Comparison of ENCODE assay signal across 9 cellular contexts in the genomic region with DNA sequence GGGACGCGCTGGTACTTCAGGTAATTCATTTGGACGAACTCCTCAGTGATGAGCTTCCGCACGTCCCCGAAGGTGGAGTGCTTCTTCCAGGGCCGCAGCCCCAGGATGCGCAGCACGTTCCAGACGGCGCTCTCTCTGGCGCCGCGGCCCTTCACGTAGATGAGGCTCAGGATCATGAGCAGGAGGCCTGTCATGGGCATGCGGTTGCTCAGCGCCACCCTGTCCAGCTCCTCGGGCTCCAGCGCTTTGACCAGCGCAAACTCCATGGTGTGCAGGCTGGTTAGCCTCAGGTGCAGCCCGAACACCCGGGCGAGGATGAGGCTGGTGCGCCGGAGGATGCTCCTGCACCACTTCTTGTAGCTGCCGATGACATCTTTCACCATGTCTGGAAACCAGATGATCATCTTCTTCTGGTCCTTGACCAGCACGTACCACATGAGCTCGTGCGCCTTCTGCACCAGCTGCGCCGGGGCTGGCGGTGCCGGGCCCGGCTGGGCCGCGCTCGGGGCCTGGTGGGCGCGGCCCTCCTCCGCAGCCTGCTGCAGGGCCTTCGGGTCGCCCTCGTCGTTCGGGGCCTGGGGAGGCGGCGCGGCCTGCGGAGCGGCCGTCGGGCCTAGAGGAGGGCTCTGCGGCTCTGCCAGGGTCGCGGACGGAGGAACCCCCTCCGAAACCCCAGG. TPM values are rescaled to one million over a fixed set of nuclear protein-coding genes. Genes with fewer than 3 reads are reported as not detected.
DNase-seq lines count a peak whose midpoint lies in the region; ATAC-seq and TF ChIP-seq lines count a peak whose summit lies in the region.
"Had no signal": no experiment of that assay in that cellular context is flagged by ENCODE, and none has a peak within 500 bp of the region (broad histone marks: within the 10 kb centered on the region; RNA-seq: fewer than 3 reads in every experiment).

No MANE protein-coding gene starts in this region.

- H3K9me3 ChIP-seq in HUES64 (ENCODE audit: insufficient read depth, low read depth, low read length): peaks cover 42% of the 10 kb centered on the region

- H3K36me3 ChIP-seq in HUES64 (ENCODE audit: insufficient read depth, low read length): no peaks in the 10 kb centered on the region

- TF ChIP-seq CTCF in dorsolateral prefrontal cortex (IDR thresholded peaks at IDR 0.05 in 54 of 56, conservative IDR thresholded peaks at IDR 0.05 in 2 of 56; ENCODE audit: low read depth in 1 of 56, partially characterized antibody in 56 of 56): no peak

- H3K4me1 ChIP-seq in HUES64 (ENCODE audit: insufficient read depth, low read length): no peaks in the 10 kb centered on the region; the same call in 1 of the 2 replicates

- ATAC-seq in stimulated activated memory B cell treated with anti-CD40 and anti-IgM and Interleukin-4, amounts not matched to agents 10 μg/mL and 1 μg/mL and 100 μg/mL, for 72 hours: peak; percentile 21
- ATAC-seq in HG03460 (IDR thresholded peaks at IDR 0.05; ENCODE audit: unreplicated experiment): no peak
- no peak for ATAC-seq in HG03196 (IDR thresholded peaks at IDR 0.05; ENCODE audit: unreplicated experiment)

- peak in 2 of 10 donors; percentile 30 to 44 for DNase-seq in dorsolateral prefrontal cortex
- peak; percentile 30 for DNase-seq in left kidney (ENCODE audit: low read depth, low spot score)
- DNase-seq in ecto neural progenitor cell (ENCODE audit: low spot score): no peak
- DNase-seq in NCI-H2107 treated with DMSO at 0.1 percent for 48 hours (lab: John Stamatoyannopoulos, UW; ENCODE audit: unreplicated experiment): no peak

- no peak overlapping the region for H3K27ac ChIP-seq in HUES64 (ENCODE audit: low read depth, low read length)
- peak overlapping the region in 19 of 59 donors; percentile 16 to 81 (median 55) for H3K27ac ChIP-seq in dorsolateral prefrontal cortex

- no peaks in the 10 kb centered on the region for H3K9me3 Mint-ChIP-seq in stimulated activated memory B cell treated with anti-CD40 and anti-IgM and Interleukin-4, amounts not matched to agents 10 μg/mL and 1 μg/mL and 100 μg/mL, for 72 hours

- H3K4me3 Mint-ChIP-seq in stimulated activated memory B cell treated with anti-CD40 and anti-IgM and Interleukin-4, amounts not matched to agents 10 μg/mL and 1 μg/mL and 100 μg/mL, for 72 hours: no peak overlapping the region

- H3K4me1 Mint-ChIP-seq in stimulated activated memory B cell treated with anti-CD40 and anti-IgM and Interleukin-4, amounts not matched to agents 10 μg/mL and 1 μg/mL and 100 μg/mL, for 72 hours: no peaks in the 10 kb centered on the region

- no peak overlapping the region for H3K27ac Mint-ChIP-seq in stimulated activated memory B cell treated with anti-CD40 and anti-IgM and Interleukin-4, amounts not matched to agents 10 μg/mL and 1 μg/mL and 100 μg/mL, for 72 hours

- H3K27me3 ChIP-seq in HUES64 (ENCODE audit: insufficient read depth, low read length) (no peaks in the 10 kb centered on the region), dorsolateral prefrontal cortex (peaks cover 0 to 22% (median 0%) of the 10 kb centered on the region in 45 donors)

- H3K4me3 ChIP-seq in HUES64 (ENCODE audit: low read length) (peak overlapping the region; percentile 81), dorsolateral prefrontal cortex (peak overlapping the region; percentile 31 to 77 (median 59))

- H3K27me3 Mint-ChIP-seq in stimulated activated memory B cell treated with anti-CD40 and anti-IgM and Interleukin-4, amounts not matched to agents 10 μg/mL and 1 μg/mL and 100 μg/mL, for 72 hours: no peaks in the 10 kb centered on the region

- WGBS in HUES64: 53% methylated on average over 57 of the region's 57 CpGs

- intact Hi-C loops in dorsolateral prefrontal cortex (cut with DNase I): no loop called here

- no peaks in the 10 kb centered on the region for H3K36me3 Mint-ChIP-seq in stimulated activated memory B cell treated with anti-CD40 and anti-IgM and Interleukin-4, amounts not matched to agents 10 μg/mL and 1 μg/mL and 100 μg/mL, for 72 hours

- H3K9ac ChIP-seq in HUES64 (ENCODE audit: low read depth, low read length): peak overlapping the region; percentile 53

RNA-seq across cellular contexts. Expression of gene NDN, which starts 0.5 kb away (rescaled TPM):
- polyA plus RNA-seq in HUES64 (2013, experiment 1 of 2): 44.0 TPM
- 50.1 TPM for polyA plus RNA-seq in HUES64 (2013, experiment 2 of 2)
- 10 to 100 TPM; 22.5 to 77.4 (median 53.3) TPM for total RNA-seq in dorsolateral prefrontal cortex

RNA-seq across cellular contexts. Expression of gene MAGEL2, which starts 38.9 kb away (rescaled TPM):
- 3.6 TPM for polyA plus RNA-seq in HUES64 (2013, experiment 1 of 2)
- 5.3 TPM for polyA plus RNA-seq in HUES64 (2013, experiment 2 of 2)
- 1 to 10 TPM; 1.9 to 9.1 (median 6.2) TPM for total RNA-seq in dorsolateral prefrontal cortex
- total RNA-seq: dermis microvascular lymphatic vessel endothelial cell had no signal
